In genomic region chrX:23570674-23571343, GRCh38 we compare ENCODE assay signal across 26 cellular contexts.
"Had no signal": no experiment of that assay in that cellular context is flagged by ENCODE, and none has a peak within 500 bp of the region (broad histone marks: within the 10 kb centered on the region; RNA-seq: fewer than 3 reads in every experiment).

No MANE protein-coding gene starts in this region.

- H3K27me3 ChIP-seq: suprapubic skin, tibial artery, uterus had no signal

- H3K9me3 ChIP-seq: pancreas, prostate gland, suprapubic skin, thoracic aorta had no signal

- ATAC-seq: left colon; naive thymus-derived CD8-positive, alpha-beta T cell; pancreas; right cardiac atrium; sciatic nerve; stimulated activated effector memory CD8-positive, alpha-beta T cell treated with anti-CD3 and anti-CD28 coated beads, Interleukin-12 subunit alpha, Interleukin-12 subunit beta, amount 100 ng/mL, for 72 hours had no signal

- FAIRE-seq: islet of Langerhans, small intestine had no signal

- H3K4me1 ChIP-seq: left ventricle myocardium inferior, pancreas, prostate gland, spleen, suprapubic skin, tibial artery, uterus had no signal

- DNase-seq: hypothalamus; immature natural killer cell; kidney; left colon; left ventricle myocardium inferior; mammary epithelial cell; mesenchymal stem cell; naive thymus-derived CD8-positive, alpha-beta T cell; nucleus accumbens; pancreas; posterior cingulate gyrus; retina; right cardiac atrium; small intestine; spleen; stimulated activated CD4-positive, alpha-beta T cell treated with anti-CD3 and anti-CD28 coated beads, Interleukin-4, amount 100 ng/mL, for 24 hours; stimulated activated naive CD4-positive, alpha-beta T cell; tibial artery; trophoblast cell; uterus had no signal

- H3K4me3 ChIP-seq: left ventricle myocardium inferior, pancreas, prostate gland, spleen, suprapubic skin, thoracic aorta, tibial artery, uterus had no signal

- H3K27ac ChIP-seq: left ventricle myocardium inferior, pancreas, prostate gland, spleen, suprapubic skin, thoracic aorta, tibial artery, uterus had no signal

- H3K36me3 ChIP-seq: left ventricle myocardium inferior, pancreas, prostate gland, spleen, suprapubic skin, thoracic aorta, tibial artery, uterus had no signal
